ENCODE assay signal across 8 cellular contexts in genomic region chr9:893843-894420, GRCh38. TPM values are rescaled to one million over a fixed set of nuclear protein-coding genes. Genes with fewer than 3 reads are reported as not detected.
A peak's percentile ranks its signal among the peaks of the same experiment; 100 is the strongest.
DNase-seq lines count a peak whose midpoint lies in the region; ATAC-seq, FAIRE-seq and TF ChIP-seq lines count a peak whose summit lies in the region.

No MANE protein-coding gene starts in this region.

- H3K27me3 ChIP-seq in OCI-LY3 (ENCODE audit: low read depth, low read length), result 0 out of 2 replicates have a peak, but pooled peaks cover 3% of the 10 kb centered on the region
- no peaks in the 10 kb centered on the region for H3K27me3 ChIP-seq in pancreas

- 3 to 5% methylated on average over 9 of the region's 9 CpGs for WGBS in pancreas, 2 donors

- peak; percentile 98 for ATAC-seq in GM21515 (IDR thresholded peaks at IDR 0.05; ENCODE audit: unreplicated experiment)
- peak; percentile 98 to 100 (median 99) for ATAC-seq in pancreas

- no peak overlapping the region for H3K27ac ChIP-seq in OCI-LY3 (ENCODE audit: low read length)
- H3K27ac ChIP-seq in pancreas, result no peak overlapping the region

- H3K36me3 ChIP-seq in OCI-LY3 (replicated peaks; ENCODE audit: low read depth, low read length) (no peaks in the 10 kb centered on the region), pancreas (no peaks in the 10 kb centered on the region)

- no peaks in the 10 kb centered on the region for H4K20me1 ChIP-seq in OCI-LY3 (ENCODE audit: insufficient read depth, low read length)

- peaks cover 29% of the 10 kb centered on the region for H3K4me1 ChIP-seq in OCI-LY3 (ENCODE audit: low read length)
- peaks cover 0 to 3% (median 0%) of the 10 kb centered on the region in 3 donors for H3K4me1 ChIP-seq in pancreas

- H3K79me2 ChIP-seq in OCI-LY3 (ENCODE audit: low read length), result no peaks in the 10 kb centered on the region

- H3K4me2 ChIP-seq in OCI-LY3 (ENCODE audit: low read length), result peak overlapping the region; percentile 83

- peak; percentile 13 for DNase-seq in DMS79 treated with DMSO at 0.1 percent for 48 hours (lab: John Stamatoyannopoulos, UW)
- peak; percentile 33 for DNase-seq in HS-5 (ENCODE audit: low read depth)
- DNase-seq in activated T-cell treated with anti-CD3 and anti-CD28 coated beads, Interleukin-2, amount 50 U/mL, for 1 hour, result peak; percentile 33
- peak; percentile 42 for DNase-seq in fibroblast of villous mesenchyme (ENCODE audit: low read depth)
- peak in 5 of 6 donors; percentile 42 to 72 (median 62) for DNase-seq in pancreas
- DNase-seq in ureter (ENCODE audit: low spot score), result peak; percentile 54

- TF ChIP-seq CTCF in OCI-LY3 (IDR thresholded peaks at IDR 0.05; ENCODE audit: low read depth, low read length), result peak; percentile 91
- TF ChIP-seq CTCF in fibroblast of villous mesenchyme (IDR thresholded peaks at IDR 0.05; ENCODE audit: insufficient read depth, low read depth, low read length), result peak; percentile 72
- TF ChIP-seq CTCF in pancreas (IDR thresholded peaks at IDR 0.05), result peak; percentile 47 to 73 (median 68)

- no peak for FAIRE-seq in pancreas (lab: Jason Lieb, UNC)

- H3K9me3 ChIP-seq in OCI-LY3 (ENCODE audit: insufficient read depth, low read length), result no peaks in the 10 kb centered on the region
- no peaks in the 10 kb centered on the region for H3K9me3 ChIP-seq in pancreas

- H3K4me3 ChIP-seq in OCI-LY3 (ENCODE audit: low read length) (peak overlapping the region; percentile 72), fibroblast of villous mesenchyme (ENCODE audit: low read depth, low read length) (no peak overlapping the region), pancreas (no peak overlapping the region)

- peak overlapping the region; percentile 64 for H3K9ac ChIP-seq in OCI-LY3 (ENCODE audit: low read length)

- H2AFZ ChIP-seq in OCI-LY3 (ENCODE audit: low read depth, low read length), result peak overlapping the region; percentile 86

- intact Hi-C loops in pancreas (cut with DNase I), result loop anchor here (5.0 to 10.0 kb wide), 3 partner anchors 101 to 113 kb away; no protein-coding TSS in a partner anchor

RNA-seq across cellular contexts. Expression of gene DMRT1, which starts 52.4 kb away (rescaled TPM):
- total RNA-seq in fibroblast of villous mesenchyme (not detected in 2 replicates), pancreas (not detected), ureter (not detected)
- polyA plus RNA-seq in pancreas, result not detected
